ENCODE assay signal across 28 cellular contexts in genomic region chr14:79443602-79444001, GRCh38.
"Had no signal": no experiment of that assay in that cellular context is flagged by ENCODE, and none has a peak within 500 bp of the region (broad histone marks: within the 10 kb centered on the region; RNA-seq: fewer than 3 reads in every experiment).

No MANE protein-coding gene starts in this region.

- H3K27ac Mint-ChIP-seq: activated CD8-positive, alpha-beta T cell treated with anti-CD3 and anti-CD28 coated beads for 36 hours; activated naive CD8-positive, alpha-beta T cell treated with anti-CD3 and anti-CD28 coated beads, Interleukin-2, amount 50 U/mL, for 24 hours; activated T-helper 17 cell treated with anti-CD3 and anti-CD28 coated beads, Interleukin-2, amount 50 U/mL, for 72 hours; naive B cell; stimulated activated naive B cell treated with anti-CD40 and anti-IgM and Interleukin-4, amounts not matched to agents 10 μg/mL and 1 μg/mL and 100 μg/mL, for 72 hours; WTC11 had no signal

- H3K4me1 ChIP-seq: left lung, prostate gland, suprapubic skin had no signal

- DNase-seq: activated CD4-positive, alpha-beta T cell treated with anti-CD3 and anti-CD28 coated beads for 1 hour; activated CD4-positive, alpha-beta T cell treated with anti-CD3 and anti-CD28 coated beads, Interleukin-2, amount 50 U/mL, for 1 hour; activated CD8-positive, alpha-beta T cell treated with anti-CD3 and anti-CD28 coated beads for 36 hours; activated gamma-delta T cell treated with Interleukin-2 at 50 U/mL for 16 hours; activated naive CD4-positive, alpha-beta T cell treated with anti-CD3 and anti-CD28 coated beads, Interleukin-2, amount 50 U/mL, for 16 hours; activated naive CD8-positive, alpha-beta T cell treated with anti-CD3 and anti-CD28 coated beads, Interleukin-2, amount 50 U/mL, for 24 hours; activated T-cell treated with anti-CD3 and anti-CD28 coated beads, Interleukin-2, amount 50 U/mL, for 4 hours; body of pancreas; dorsolateral prefrontal cortex; effector memory CD4-positive, alpha-beta T cell; heart left ventricle; left lung; mucosa of descending colon; naive B cell; pancreas; stimulated activated CD4-positive, alpha-beta T cell treated with anti-CD3 and anti-CD28 coated beads, Interleukin-15, amount 100 ng/mL, for 24 hours; stimulated activated CD4-positive, alpha-beta T cell treated with anti-CD3 and anti-CD28 coated beads, Interleukin-2, amount 100 ng/mL, for 24 hours; stimulated activated naive B cell treated with anti-CD40 and anti-IgM and Interleukin-4, amounts not matched to agents 10 μg/mL and 1 μg/mL and 100 μg/mL, for 72 hours; stomach; T-helper 2 cell had no signal

- H3K4me1 Mint-ChIP-seq: activated naive CD8-positive, alpha-beta T cell treated with anti-CD3 and anti-CD28 coated beads, Interleukin-2, amount 50 U/mL, for 24 hours; activated T-helper 17 cell treated with anti-CD3 and anti-CD28 coated beads, Interleukin-2, amount 50 U/mL, for 72 hours; naive B cell; stimulated activated naive B cell treated with anti-CD40 and anti-IgM and Interleukin-4, amounts not matched to agents 10 μg/mL and 1 μg/mL and 100 μg/mL, for 72 hours had no signal

- H3K4me3 ChIP-seq: body of pancreas, cardiac muscle cell, coronary artery, dorsolateral prefrontal cortex, heart left ventricle, left lung, lung, mucosa of descending colon, pancreas, prostate gland, stomach, suprapubic skin, tibial nerve had no signal

- H3K27me3 Mint-ChIP-seq: activated CD8-positive, alpha-beta T cell treated with anti-CD3 and anti-CD28 coated beads for 36 hours; activated naive CD8-positive, alpha-beta T cell treated with anti-CD3 and anti-CD28 coated beads, Interleukin-2, amount 50 U/mL, for 24 hours; activated T-helper 17 cell treated with anti-CD3 and anti-CD28 coated beads, Interleukin-2, amount 50 U/mL, for 72 hours; naive B cell; stimulated activated naive B cell treated with anti-CD40 and anti-IgM and Interleukin-4, amounts not matched to agents 10 μg/mL and 1 μg/mL and 100 μg/mL, for 72 hours had no signal

- H3K36me3 ChIP-seq: cardiac muscle cell, heart left ventricle, left lung, pancreas, prostate gland, stomach, suprapubic skin, tibial nerve had no signal

- H3K9me3 Mint-ChIP-seq: activated CD8-positive, alpha-beta T cell treated with anti-CD3 and anti-CD28 coated beads for 36 hours; activated naive CD8-positive, alpha-beta T cell treated with anti-CD3 and anti-CD28 coated beads, Interleukin-2, amount 50 U/mL, for 24 hours had no signal

- H3K4me3 Mint-ChIP-seq: activated CD8-positive, alpha-beta T cell treated with anti-CD3 and anti-CD28 coated beads for 36 hours; activated naive CD8-positive, alpha-beta T cell treated with anti-CD3 and anti-CD28 coated beads, Interleukin-2, amount 50 U/mL, for 24 hours; activated T-cell treated with anti-CD3 and anti-CD28 coated beads, Interleukin-2, amount 50 U/mL, for 4 hours; activated T-helper 17 cell treated with anti-CD3 and anti-CD28 coated beads, Interleukin-2, amount 50 U/mL, for 72 hours; naive B cell; stimulated activated naive B cell treated with anti-CD40 and anti-IgM and Interleukin-4, amounts not matched to agents 10 μg/mL and 1 μg/mL and 100 μg/mL, for 72 hours; WTC11 had no signal

- H3K9me3 ChIP-seq: body of pancreas, heart left ventricle, left lung, mucosa of descending colon, pancreas, prostate gland, stomach, suprapubic skin, tibial nerve had no signal

- H3K36me3 Mint-ChIP-seq: naive B cell; stimulated activated naive B cell treated with anti-CD40 and anti-IgM and Interleukin-4, amounts not matched to agents 10 μg/mL and 1 μg/mL and 100 μg/mL, for 72 hours had no signal

- ATAC-seq: activated CD8-positive, alpha-beta T cell treated with anti-CD3 and anti-CD28 coated beads for 36 hours; activated naive CD8-positive, alpha-beta T cell treated with anti-CD3 and anti-CD28 coated beads, Interleukin-2, amount 50 U/mL, for 24 hours; activated T-cell treated with anti-CD3 and anti-CD28 coated beads, Interleukin-2, amount 50 U/mL, for 4 hours; activated T-helper 17 cell treated with anti-CD3 and anti-CD28 coated beads, Interleukin-2, amount 50 U/mL, for 72 hours; body of pancreas; heart left ventricle; left lung; mucosa of descending colon; pancreas; stimulated activated naive B cell treated with anti-CD40 and anti-IgM and Interleukin-4, amounts not matched to agents 10 μg/mL and 1 μg/mL and 100 μg/mL, for 72 hours; WTC11 had no signal

- H3K27me3 ChIP-seq: body of pancreas, cardiac muscle cell, dorsolateral prefrontal cortex, heart left ventricle, left lung, pancreas, stomach, suprapubic skin, tibial nerve had no signal

- H3K27ac ChIP-seq: body of pancreas, cardiac muscle cell, coronary artery, heart left ventricle, left lung, pancreas, prostate gland, suprapubic skin, tibial nerve had no signal
